Comparison of ENCODE assay signal across 1 cellular context in genomic region chr13:25365720-25366235, GRCh38.
TF ChIP-seq lines count a peak whose summit lies in the region.

No MANE protein-coding gene starts in this region.

TF ChIP-seq in GM23338, 12 proteins besides CTCF, POLR2A, EP300 and RAD21 (continued from another document):
- TF ChIP-seq ZNF462 (CRISPR knock-in tag; IDR thresholded peaks at IDR 0.05) (no peak), POLR2AphosphoS5 (IDR thresholded peaks at IDR 0.05; ENCODE audit: low read depth) (no peak), EZH2 (IDR thresholded peaks at IDR 0.05; ENCODE audit: low read depth, unreplicated experiment) (no peak), NANOG (IDR thresholded peaks at IDR 0.05; ENCODE audit: borderline replicate concordance) (no peak), CREB1 (CRISPR knock-in tag; IDR thresholded peaks at IDR 0.05; ENCODE audit: low read depth) (no peak), ZNF114 (CRISPR knock-in tag; IDR thresholded peaks at IDR 0.05) (no peak), ETS1 (IDR thresholded peaks at IDR 0.05) (no peak), ZNF331 (CRISPR knock-in tag; IDR thresholded peaks at IDR 0.05; ENCODE audit: low read depth) (no peak)
